ENCODE assay signal across 8 cellular contexts in genomic region chr11:44911031-44911814, GRCh38. TPM values are rescaled to one million over a fixed set of nuclear protein-coding genes. Genes with fewer than 3 reads are reported as not detected.
DNase-seq lines count a peak whose midpoint lies in the region; ATAC-seq and TF ChIP-seq lines count a peak whose summit lies in the region.

No MANE protein-coding gene starts in this region.

- H3K9me3 ChIP-seq in SK-N-MC (ENCODE audit: low read depth, low read length) (no peaks in the 10 kb centered on the region), ovary (no peaks in the 10 kb centered on the region), tibial nerve (no peaks in the 10 kb centered on the region)

- no peaks in the 10 kb centered on the region for H3K4me1 ChIP-seq in ovary (ENCODE audit: insufficient read depth)
- peaks cover 0 to 29% (median 6%) of the 10 kb centered on the region in 4 donors for H3K4me1 ChIP-seq in tibial nerve

- H3K27me3 Mint-ChIP-seq in activated naive CD4-positive, alpha-beta T cell treated with anti-CD3 and anti-CD28 coated beads for 36 hours (ENCODE audit: low read depth), result no peaks in the 10 kb centered on the region
- H3K27me3 Mint-ChIP-seq in glutamatergic neuron (ENCODE audit: unreplicated experiment), result peaks cover 7% of the 10 kb centered on the region

- TF ChIP-seq POLR2A in ovary (IDR thresholded peaks at IDR 0.05), result no peak
- no peak for TF ChIP-seq POLR2A in tibial nerve (IDR thresholded peaks at IDR 0.05)

- 22 to 23% (median 22%) methylated on average over 24 of the region's 24 CpGs for WGBS in ovary, 3 donors
- 23 to 25% methylated on average over 22 to 24 of the region's 24 CpGs for WGBS in tibial nerve, 2 donors

- CTCF ChIA-PET in activated naive CD4-positive, alpha-beta T cell treated with anti-CD3 and anti-CD28 coated beads for 36 hours (lab: Charles Lee), result interaction anchor here (0.6 to 3.0 kb wide), 49 partner anchors 9 to 420 kb away, joined by 3 to 21 read pairs (median 4); no protein-coding TSS in a partner anchor

- peak; percentile 72 for TF ChIP-seq CTCF in AG10803 (conservative IDR thresholded peaks at IDR 0.05; ENCODE audit: low read length)
- peak; percentile 98 for TF ChIP-seq CTCF in glutamatergic neuron (IDR thresholded peaks at IDR 0.05; ENCODE audit: partially characterized antibody, unreplicated experiment)
- peak; percentile 74 to 78 (median 76) for TF ChIP-seq CTCF in ovary (IDR thresholded peaks at IDR 0.05)
- peak; percentile 80 to 91 (median 84) for TF ChIP-seq CTCF in tibial nerve (IDR thresholded peaks at IDR 0.05)

- peak; percentile 62 for ATAC-seq in GM19372 (IDR thresholded peaks at IDR 0.05; ENCODE audit: low read depth, unreplicated experiment)

- H3K4me1 Mint-ChIP-seq in activated naive CD4-positive, alpha-beta T cell treated with anti-CD3 and anti-CD28 coated beads for 36 hours (ENCODE audit: low read depth), result peaks cover 3% of the 10 kb centered on the region
- H3K4me1 Mint-ChIP-seq in glutamatergic neuron (ENCODE audit: low read depth, unreplicated experiment), result peaks cover 38% of the 10 kb centered on the region

- no peaks in the 10 kb centered on the region for H3K9me3 Mint-ChIP-seq in activated naive CD4-positive, alpha-beta T cell treated with anti-CD3 and anti-CD28 coated beads for 36 hours
- peaks cover 4% of the 10 kb centered on the region for H3K9me3 Mint-ChIP-seq in glutamatergic neuron (ENCODE audit: unreplicated experiment)

- no peak overlapping the region for H3K9ac ChIP-seq in SK-N-MC (ENCODE audit: insufficient read length)

- TF ChIP-seq EP300 in ovary (IDR thresholded peaks at IDR 0.05) (no peak), tibial nerve (IDR thresholded peaks at IDR 0.05) (no peak)

- H3K4me3 ChIP-seq in AG10803 (ENCODE audit: low read length) (no peak overlapping the region), SK-N-MC (peak overlapping the region; percentile 69), ovary (no peak overlapping the region), tibial nerve (no peak overlapping the region)

- H3K4me3 Mint-ChIP-seq in activated naive CD4-positive, alpha-beta T cell treated with anti-CD3 and anti-CD28 coated beads for 36 hours, result no peak overlapping the region
- no peak overlapping the region for H3K4me3 Mint-ChIP-seq in glutamatergic neuron (ENCODE audit: unreplicated experiment)

- H3K27ac ChIP-seq in SK-N-MC (no peak overlapping the region), ovary (no peak overlapping the region), tibial nerve (peak overlapping the region in 2 of 4 donors; percentile 7 to 44)

- H3K36me3 ChIP-seq in SK-N-MC (ENCODE audit: insufficient read depth, low read length) (no peaks in the 10 kb centered on the region), ovary (no peaks in the 10 kb centered on the region), tibial nerve (peaks cover 0 to 8% (median 0%) of the 10 kb centered on the region in 3 donors)

- DNase-seq in AG10803 (ENCODE audit: low read depth), result peak; percentile 74
- peak; percentile 89 for DNase-seq in NAMALWA (ENCODE audit: low spot score)
- DNase-seq in SK-N-MC (ENCODE audit: low read depth, low spot score), result peak; percentile 90
- DNase-seq in activated naive CD4-positive, alpha-beta T cell treated with anti-CD3 and anti-CD28 coated beads for 36 hours, result peak; percentile 96
- DNase-seq in glutamatergic neuron, result peak; percentile 87
- peak; percentile 77 to 92 (median 85) for DNase-seq in ovary
- peak; percentile 83 to 96 for DNase-seq in tibial nerve (ENCODE audit: low spot score in 2 of 2)

- no peaks in the 10 kb centered on the region for H3K27me3 ChIP-seq in ovary
- no peaks in the 10 kb centered on the region for H3K27me3 ChIP-seq in tibial nerve

- H3K36me3 Mint-ChIP-seq in activated naive CD4-positive, alpha-beta T cell treated with anti-CD3 and anti-CD28 coated beads for 36 hours (ENCODE audit: low read depth), result no peaks in the 10 kb centered on the region
- H3K36me3 Mint-ChIP-seq in glutamatergic neuron (ENCODE audit: unreplicated experiment), result no peaks in the 10 kb centered on the region

- H3K27ac Mint-ChIP-seq in activated naive CD4-positive, alpha-beta T cell treated with anti-CD3 and anti-CD28 coated beads for 36 hours, result no peak overlapping the region
- H3K27ac Mint-ChIP-seq in glutamatergic neuron (ENCODE audit: unreplicated experiment), result peak overlapping the region; percentile 89

- intact Hi-C loops in activated naive CD4-positive, alpha-beta T cell treated with anti-CD3 and anti-CD28 coated beads for 36 hours (cut with micrococcal nuclease), result loop anchor here (1.0 to 5.0 kb wide), 8 partner anchors 134 to 625 kb away; no protein-coding TSS in a partner anchor
- intact Hi-C loops in ovary (cut with DNase I), result loop anchor here (2.0 to 5.0 kb wide), 5 partner anchors 184 to 359 kb away; partner anchors contain the start of gene TSPAN18 (in 2 of the 4)

RNA-seq across cellular contexts. Expression of gene TP53I11, which starts 39.5 kb away (rescaled TPM):
- 10 to 100 TPM; 10.3 to 14.0 TPM for total RNA-seq in activated naive CD4-positive, alpha-beta T cell treated with anti-CD3 and anti-CD28 coated beads for 36 hours
- total RNA-seq in glutamatergic neuron (ENCODE audit: unreplicated experiment), result 420 TPM
- 10 to 100 TPM in 6 of 7 donors, 1 to 10 TPM in 1; 9.2 to 51.9 (median 21.8) TPM for total RNA-seq in ovary
- polyA plus RNA-seq in ovary, result 10 to 100 TPM; 20.3 to 26.6 TPM
- 100 to 1,000 TPM in 1 of 4 donors, 10 to 100 TPM in 3; 50.7 to 133 (median 60.6) TPM for total RNA-seq in tibial nerve
